Comparison of ENCODE assay signal across 32 cellular contexts in the genomic region with DNA sequence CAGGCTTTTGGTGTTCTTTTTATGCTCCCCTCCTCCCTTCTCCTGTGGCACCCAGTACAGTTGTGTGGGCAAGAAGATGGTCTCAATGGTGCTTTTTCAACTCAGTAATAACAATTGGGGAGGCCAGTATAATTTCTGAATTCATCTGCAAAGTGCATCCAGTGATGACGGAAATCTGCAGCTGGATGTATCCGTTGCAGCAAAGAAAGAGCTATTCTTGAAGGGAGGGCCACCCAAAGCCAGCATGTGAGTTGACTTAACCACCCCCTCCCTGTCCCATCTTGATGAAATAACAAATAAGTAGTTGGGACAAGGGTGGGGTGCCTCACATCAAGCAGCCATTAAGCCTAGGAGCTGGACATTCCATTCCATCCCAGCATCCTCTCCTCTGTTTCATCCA. TPM values are rescaled to one million over a fixed set of nuclear protein-coding genes. Genes with fewer than 3 reads are reported as not detected.
"Had no signal": no experiment of that assay in that cellular context is flagged by ENCODE, and none has a peak within 500 bp of the region (broad histone marks: within the 10 kb centered on the region; RNA-seq: fewer than 3 reads in every experiment).

No MANE protein-coding gene starts in this region.

- H3K27me3 Mint-ChIP-seq: activated T-cell treated with anti-CD3 and anti-CD28 coated beads, Interleukin-2, amount 50 U/mL, for 24 hours; activated T-helper 17 cell treated with anti-CD3 and anti-CD28 coated beads, Interleukin-2, amount 50 U/mL, for 72 hours; stimulated activated memory B cell treated with anti-CD40 and anti-IgM and Interleukin-4, amounts not matched to agents 10 μg/mL and 1 μg/mL and 100 μg/mL, for 72 hours had no signal

- H3K4me2 ChIP-seq: smooth muscle cell had no signal

- H3K4me3 ChIP-seq: gastroesophageal sphincter, mucosa of descending colon, psoas muscle, right atrium auricular region, smooth muscle cell, stomach, testis, transverse colon had no signal

- H3K36me3 Mint-ChIP-seq: stimulated activated memory B cell treated with anti-CD40 and anti-IgM and Interleukin-4, amounts not matched to agents 10 μg/mL and 1 μg/mL and 100 μg/mL, for 72 hours had no signal

- H3K9me3 ChIP-seq: gastroesophageal sphincter, mucosa of descending colon, neutrophil, psoas muscle, right atrium auricular region, stomach, testis, transverse colon had no signal

- H3K4me3 Mint-ChIP-seq: activated T-cell treated with anti-CD3 and anti-CD28 coated beads, Interleukin-2, amount 50 U/mL, for 24 hours; activated T-helper 17 cell treated with anti-CD3 and anti-CD28 coated beads, Interleukin-2, amount 50 U/mL, for 72 hours; nephron progenitor cell; stimulated activated memory B cell treated with anti-CD40 and anti-IgM and Interleukin-4, amounts not matched to agents 10 μg/mL and 1 μg/mL and 100 μg/mL, for 72 hours had no signal

- DNase-seq: activated CD4-positive, alpha-beta T cell treated with anti-CD3 and anti-CD28 coated beads for 4 hours; activated CD4-positive, alpha-beta T cell treated with anti-CD3 and anti-CD28 coated beads, Interleukin-2, amount 50 U/mL, for 4 hours; activated gamma-delta T cell treated with Interleukin-2 at 50 U/mL for 16 hours; activated naive CD4-positive, alpha-beta T cell treated with anti-CD3 and anti-CD28 coated beads, Interleukin-2, amount 50 U/mL, for 16 hours; activated T-cell treated with anti-CD3 and anti-CD28 coated beads, Interleukin-2, amount 50 U/mL, for 24 hours; amniotic stem cell; central memory CD4-positive, alpha-beta T cell; dermis blood vessel endothelial cell; effector CD8-positive, alpha-beta T cell; immature natural killer cell; kidney; mesenchymal stem cell; mucosa of descending colon; nephron progenitor cell; psoas muscle; stimulated activated CD4-positive, alpha-beta T cell treated with anti-CD3 and anti-CD28 coated beads, Interleukin-1b, Interleukin-23, amount 100 ng/mL, for 48 hours; stimulated activated CD4-positive, alpha-beta T cell treated with anti-CD3 and anti-CD28 coated beads, Interleukin-4, amount 100 ng/mL, for 4 hours; stimulated activated CD8-positive, alpha-beta memory T cell treated with anti-CD3 and anti-CD28 coated beads, Interleukin-4, amount 100 ng/mL, for 48 hours; stomach; T-helper 1 cell; testis; transverse colon had no signal

- H3K27me3 ChIP-seq: gastroesophageal sphincter, right atrium auricular region, testis, transverse colon had no signal

- H3K36me3 ChIP-seq: gastroesophageal sphincter, neutrophil, right atrium auricular region, stomach, transverse colon had no signal

- H3K27ac Mint-ChIP-seq: activated T-cell treated with anti-CD3 and anti-CD28 coated beads, Interleukin-2, amount 50 U/mL, for 24 hours; activated T-helper 17 cell treated with anti-CD3 and anti-CD28 coated beads, Interleukin-2, amount 50 U/mL, for 72 hours; nephron progenitor cell; stimulated activated memory B cell treated with anti-CD40 and anti-IgM and Interleukin-4, amounts not matched to agents 10 μg/mL and 1 μg/mL and 100 μg/mL, for 72 hours had no signal

- ATAC-seq: activated T-helper 17 cell treated with anti-CD3 and anti-CD28 coated beads, Interleukin-2, amount 50 U/mL, for 72 hours; gastroesophageal sphincter; mucosa of descending colon; psoas muscle; stimulated activated memory B cell treated with anti-CD40 and anti-IgM and Interleukin-4, amounts not matched to agents 10 μg/mL and 1 μg/mL and 100 μg/mL, for 72 hours had no signal

- H3K27ac ChIP-seq: neutrophil, right atrium auricular region, testis, VCaP had no signal

- H3K9me3 Mint-ChIP-seq: activated T-cell treated with anti-CD3 and anti-CD28 coated beads, Interleukin-2, amount 50 U/mL, for 24 hours; activated T-helper 17 cell treated with anti-CD3 and anti-CD28 coated beads, Interleukin-2, amount 50 U/mL, for 72 hours; stimulated activated memory B cell treated with anti-CD40 and anti-IgM and Interleukin-4, amounts not matched to agents 10 μg/mL and 1 μg/mL and 100 μg/mL, for 72 hours had no signal

RNA-seq across cellular contexts. Expression of a gene that starts 32.7 kb away (rescaled TPM):
- total RNA-seq: activated T-helper 17 cell treated with anti-CD3 and anti-CD28 coated beads, Interleukin-2, amount 50 U/mL, for 72 hours; dermis blood vessel endothelial cell; epithelial cell of proximal tubule; kidney; mucosa of descending colon; myocyte; osteocyte; psoas muscle; right atrium auricular region; smooth muscle cell; stomach; testis; transverse colon had no signal
